Comparison of ENCODE assay signal across 2 cellular contexts in the genomic region with DNA sequence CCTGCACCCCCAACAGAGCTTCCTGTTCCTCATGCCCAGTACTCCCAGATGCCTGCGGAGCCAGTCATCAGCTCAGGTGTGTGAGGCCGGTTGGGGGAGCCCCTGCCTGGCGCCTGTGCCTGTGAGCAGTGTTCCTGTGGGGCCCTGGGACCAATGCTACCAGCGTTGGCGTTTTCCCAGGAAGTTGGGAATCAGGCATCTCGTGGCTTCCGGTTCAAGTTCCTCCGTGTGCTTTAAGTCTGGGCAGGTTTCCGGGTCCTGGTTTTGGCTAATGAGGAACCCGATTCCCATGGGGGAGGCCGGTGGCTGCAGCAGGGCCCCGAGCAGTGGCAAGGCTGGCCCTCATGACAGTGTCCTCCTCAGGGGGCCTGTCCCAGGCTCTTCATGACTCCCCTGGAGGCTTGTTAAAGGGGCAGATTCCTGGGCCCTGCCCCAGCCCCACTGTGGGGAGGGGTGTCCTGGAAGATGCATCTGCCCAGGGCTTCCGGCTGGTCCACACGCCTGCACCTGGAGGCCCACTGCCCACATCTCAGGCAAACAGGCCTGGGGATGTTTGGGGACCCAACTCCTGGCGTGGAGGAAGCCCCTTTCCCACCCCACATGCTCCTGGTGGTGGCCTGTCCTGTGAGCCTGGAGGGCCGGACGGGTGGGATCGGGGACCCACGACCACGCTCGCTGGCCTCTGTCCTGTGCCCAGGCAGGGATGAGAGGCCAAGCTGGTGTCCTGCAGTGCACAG.
TF ChIP-seq lines count a peak whose summit lies in the region.

No MANE protein-coding gene starts in this region.

TF ChIP-seq in HEK293, 187 proteins besides CTCF, POLR2A, EP300 and RAD21:
- TF ChIP-seq ZNF561 (tag by site-specific recombination; IDR thresholded peaks at IDR 0.05; ENCODE audit: borderline replicate concordance) (no peak), ZIC2 (tag by site-specific recombination; IDR thresholded peaks at IDR 0.05) (peak; percentile 23; the same call in 1 of the 2 replicates), ZNF112 (tag by site-specific recombination; IDR thresholded peaks at IDR 0.05) (no peak), ZNF274 (IDR thresholded peaks at IDR 0.05; ENCODE audit: low read length) (no peak), ZNF274 (tag by site-specific recombination; IDR thresholded peaks at IDR 0.05; ENCODE audit: borderline replicate concordance) (no peak), ZNF664 (tag by site-specific recombination; IDR thresholded peaks at IDR 0.05) (no peak), ZNF223 (tag by site-specific recombination; IDR thresholded peaks at IDR 0.05) (no peak), ZBTB17 (tag by site-specific recombination; IDR thresholded peaks at IDR 0.05) (no peak), BCL11A (tag by site-specific recombination; IDR thresholded peaks at IDR 0.05; ENCODE audit: low read depth) (no peak), GLIS1 (tag by site-specific recombination; IDR thresholded peaks at IDR 0.05) (peak; percentile 39), ZBTB1 (tag by site-specific recombination; IDR thresholded peaks at IDR 0.05) (no peak)
- TF ChIP-seq, protein P1, sequence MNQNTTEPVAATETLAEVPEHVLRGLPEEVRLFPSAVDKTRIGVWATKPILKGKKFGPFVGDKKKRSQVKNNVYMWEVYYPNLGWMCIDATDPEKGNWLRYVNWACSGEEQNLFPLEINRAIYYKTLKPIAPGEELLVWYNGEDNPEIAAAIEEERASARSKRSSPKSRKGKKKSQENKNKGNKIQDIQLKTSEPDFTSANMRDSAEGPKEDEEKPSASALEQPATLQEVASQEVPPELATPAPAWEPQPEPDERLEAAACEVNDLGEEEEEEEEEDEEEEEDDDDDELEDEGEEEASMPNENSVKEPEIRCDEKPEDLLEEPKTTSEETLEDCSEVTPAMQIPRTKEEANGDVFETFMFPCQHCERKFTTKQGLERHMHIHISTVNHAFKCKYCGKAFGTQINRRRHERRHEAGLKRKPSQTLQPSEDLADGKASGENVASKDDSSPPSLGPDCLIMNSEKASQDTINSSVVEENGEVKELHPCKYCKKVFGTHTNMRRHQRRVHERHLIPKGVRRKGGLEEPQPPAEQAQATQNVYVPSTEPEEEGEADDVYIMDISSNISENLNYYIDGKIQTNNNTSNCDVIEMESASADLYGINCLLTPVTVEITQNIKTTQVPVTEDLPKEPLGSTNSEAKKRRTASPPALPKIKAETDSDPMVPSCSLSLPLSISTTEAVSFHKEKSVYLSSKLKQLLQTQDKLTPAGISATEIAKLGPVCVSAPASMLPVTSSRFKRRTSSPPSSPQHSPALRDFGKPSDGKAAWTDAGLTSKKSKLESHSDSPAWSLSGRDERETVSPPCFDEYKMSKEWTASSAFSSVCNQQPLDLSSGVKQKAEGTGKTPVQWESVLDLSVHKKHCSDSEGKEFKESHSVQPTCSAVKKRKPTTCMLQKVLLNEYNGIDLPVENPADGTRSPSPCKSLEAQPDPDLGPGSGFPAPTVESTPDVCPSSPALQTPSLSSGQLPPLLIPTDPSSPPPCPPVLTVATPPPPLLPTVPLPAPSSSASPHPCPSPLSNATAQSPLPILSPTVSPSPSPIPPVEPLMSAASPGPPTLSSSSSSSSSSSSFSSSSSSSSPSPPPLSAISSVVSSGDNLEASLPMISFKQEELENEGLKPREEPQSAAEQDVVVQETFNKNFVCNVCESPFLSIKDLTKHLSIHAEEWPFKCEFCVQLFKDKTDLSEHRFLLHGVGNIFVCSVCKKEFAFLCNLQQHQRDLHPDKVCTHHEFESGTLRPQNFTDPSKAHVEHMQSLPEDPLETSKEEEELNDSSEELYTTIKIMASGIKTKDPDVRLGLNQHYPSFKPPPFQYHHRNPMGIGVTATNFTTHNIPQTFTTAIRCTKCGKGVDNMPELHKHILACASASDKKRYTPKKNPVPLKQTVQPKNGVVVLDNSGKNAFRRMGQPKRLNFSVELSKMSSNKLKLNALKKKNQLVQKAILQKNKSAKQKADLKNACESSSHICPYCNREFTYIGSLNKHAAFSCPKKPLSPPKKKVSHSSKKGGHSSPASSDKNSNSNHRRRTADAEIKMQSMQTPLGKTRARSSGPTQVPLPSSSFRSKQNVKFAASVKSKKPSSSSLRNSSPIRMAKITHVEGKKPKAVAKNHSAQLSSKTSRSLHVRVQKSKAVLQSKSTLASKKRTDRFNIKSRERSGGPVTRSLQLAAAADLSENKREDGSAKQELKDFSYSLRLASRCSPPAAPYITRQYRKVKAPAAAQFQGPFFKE (tag by site-specific recombination; IDR thresholded peaks at IDR 0.05; ENCODE audit: borderline replicate concordance): no peak

TF ChIP-seq in GM12878, 131 proteins besides CTCF, POLR2A, EP300 and RAD21:
- 0 out of 2 replicates have a peak, but pooled peaks have one; percentile 32 for TF ChIP-seq LARP7 (IDR thresholded peaks at IDR 0.05)
- TF ChIP-seq, protein P2, sequence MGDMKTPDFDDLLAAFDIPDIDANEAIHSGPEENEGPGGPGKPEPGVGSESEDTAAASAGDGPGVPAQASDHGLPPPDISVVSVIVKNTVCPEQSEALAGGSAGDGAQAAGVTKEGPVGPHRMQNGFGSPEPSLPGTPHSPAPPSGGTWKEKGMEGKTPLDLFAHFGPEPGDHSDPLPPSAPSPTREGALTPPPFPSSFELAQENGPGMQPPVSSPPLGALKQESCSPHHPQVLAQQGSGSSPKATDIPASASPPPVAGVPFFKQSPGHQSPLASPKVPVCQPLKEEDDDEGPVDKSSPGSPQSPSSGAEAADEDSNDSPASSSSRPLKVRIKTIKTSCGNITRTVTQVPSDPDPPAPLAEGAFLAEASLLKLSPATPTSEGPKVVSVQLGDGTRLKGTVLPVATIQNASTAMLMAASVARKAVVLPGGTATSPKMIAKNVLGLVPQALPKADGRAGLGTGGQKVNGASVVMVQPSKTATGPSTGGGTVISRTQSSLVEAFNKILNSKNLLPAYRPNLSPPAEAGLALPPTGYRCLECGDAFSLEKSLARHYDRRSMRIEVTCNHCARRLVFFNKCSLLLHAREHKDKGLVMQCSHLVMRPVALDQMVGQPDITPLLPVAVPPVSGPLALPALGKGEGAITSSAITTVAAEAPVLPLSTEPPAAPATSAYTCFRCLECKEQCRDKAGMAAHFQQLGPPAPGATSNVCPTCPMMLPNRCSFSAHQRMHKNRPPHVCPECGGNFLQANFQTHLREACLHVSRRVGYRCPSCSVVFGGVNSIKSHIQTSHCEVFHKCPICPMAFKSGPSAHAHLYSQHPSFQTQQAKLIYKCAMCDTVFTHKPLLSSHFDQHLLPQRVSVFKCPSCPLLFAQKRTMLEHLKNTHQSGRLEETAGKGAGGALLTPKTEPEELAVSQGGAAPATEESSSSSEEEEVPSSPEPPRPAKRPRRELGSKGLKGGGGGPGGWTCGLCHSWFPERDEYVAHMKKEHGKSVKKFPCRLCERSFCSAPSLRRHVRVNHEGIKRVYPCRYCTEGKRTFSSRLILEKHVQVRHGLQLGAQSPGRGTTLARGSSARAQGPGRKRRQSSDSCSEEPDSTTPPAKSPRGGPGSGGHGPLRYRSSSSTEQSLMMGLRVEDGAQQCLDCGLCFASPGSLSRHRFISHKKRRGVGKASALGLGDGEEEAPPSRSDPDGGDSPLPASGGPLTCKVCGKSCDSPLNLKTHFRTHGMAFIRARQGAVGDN (IDR thresholded peaks at IDR 0.05): 0 out of 2 replicates have a peak, but pooled peaks have one; percentile 47
- TF ChIP-seq, protein P3, sequence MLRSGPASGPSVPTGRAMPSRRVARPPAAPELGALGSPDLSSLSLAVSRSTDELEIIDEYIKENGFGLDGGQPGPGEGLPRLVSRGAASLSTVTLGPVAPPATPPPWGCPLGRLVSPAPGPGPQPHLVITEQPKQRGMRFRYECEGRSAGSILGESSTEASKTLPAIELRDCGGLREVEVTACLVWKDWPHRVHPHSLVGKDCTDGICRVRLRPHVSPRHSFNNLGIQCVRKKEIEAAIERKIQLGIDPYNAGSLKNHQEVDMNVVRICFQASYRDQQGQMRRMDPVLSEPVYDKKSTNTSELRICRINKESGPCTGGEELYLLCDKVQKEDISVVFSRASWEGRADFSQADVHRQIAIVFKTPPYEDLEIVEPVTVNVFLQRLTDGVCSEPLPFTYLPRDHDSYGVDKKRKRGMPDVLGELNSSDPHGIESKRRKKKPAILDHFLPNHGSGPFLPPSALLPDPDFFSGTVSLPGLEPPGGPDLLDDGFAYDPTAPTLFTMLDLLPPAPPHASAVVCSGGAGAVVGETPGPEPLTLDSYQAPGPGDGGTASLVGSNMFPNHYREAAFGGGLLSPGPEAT (IDR thresholded peaks at IDR 0.05; ENCODE audit: low read depth): peak; percentile 45; the same call in 1 of the 2 replicates
- TF ChIP-seq, protein P4, sequence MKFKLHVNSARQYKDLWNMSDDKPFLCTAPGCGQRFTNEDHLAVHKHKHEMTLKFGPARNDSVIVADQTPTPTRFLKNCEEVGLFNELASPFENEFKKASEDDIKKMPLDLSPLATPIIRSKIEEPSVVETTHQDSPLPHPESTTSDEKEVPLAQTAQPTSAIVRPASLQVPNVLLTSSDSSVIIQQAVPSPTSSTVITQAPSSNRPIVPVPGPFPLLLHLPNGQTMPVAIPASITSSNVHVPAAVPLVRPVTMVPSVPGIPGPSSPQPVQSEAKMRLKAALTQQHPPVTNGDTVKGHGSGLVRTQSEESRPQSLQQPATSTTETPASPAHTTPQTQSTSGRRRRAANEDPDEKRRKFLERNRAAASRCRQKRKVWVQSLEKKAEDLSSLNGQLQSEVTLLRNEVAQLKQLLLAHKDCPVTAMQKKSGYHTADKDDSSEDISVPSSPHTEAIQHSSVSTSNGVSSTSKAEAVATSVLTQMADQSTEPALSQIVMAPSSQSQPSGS (IDR thresholded peaks at IDR 0.05; ENCODE audit: low read length): no peak
- TF ChIP-seq TARDBP (IDR thresholded peaks at IDR 0.05; ENCODE audit: borderline replicate concordance): no peak
- no peak for TF ChIP-seq CREB1 (IDR thresholded peaks at IDR 0.05; ENCODE audit: low read depth)
- TF ChIP-seq EED (IDR thresholded peaks at IDR 0.05; ENCODE audit: low read depth): peak; percentile 78
- TF ChIP-seq MTA2 (IDR thresholded peaks at IDR 0.05; ENCODE audit: low read depth): 0 out of 2 replicates have a peak, but pooled peaks have one; percentile 9
- TF ChIP-seq IKZF1 (conservative IDR thresholded peaks at IDR 0.05): peak; percentile 82
- TF ChIP-seq SIX5 (IDR thresholded peaks at IDR 0.05; ENCODE audit: low read depth, low read length, severe bottlenecking): no peak
- TF ChIP-seq DPF2 (IDR thresholded peaks at IDR 0.05): 0 out of 2 replicates have a peak, but pooled peaks have one; percentile 39
- TF ChIP-seq IKZF2 (IDR thresholded peaks at IDR 0.05): peak; percentile 80 to 81
- TF ChIP-seq MEF2B (IDR thresholded peaks at IDR 0.05; ENCODE audit: partially characterized antibody, poor library complexity, severe bottlenecking): peak; percentile 74
TF ChIP-seq in GM12878: peak in this region for 9.
